In the genomic region with DNA sequence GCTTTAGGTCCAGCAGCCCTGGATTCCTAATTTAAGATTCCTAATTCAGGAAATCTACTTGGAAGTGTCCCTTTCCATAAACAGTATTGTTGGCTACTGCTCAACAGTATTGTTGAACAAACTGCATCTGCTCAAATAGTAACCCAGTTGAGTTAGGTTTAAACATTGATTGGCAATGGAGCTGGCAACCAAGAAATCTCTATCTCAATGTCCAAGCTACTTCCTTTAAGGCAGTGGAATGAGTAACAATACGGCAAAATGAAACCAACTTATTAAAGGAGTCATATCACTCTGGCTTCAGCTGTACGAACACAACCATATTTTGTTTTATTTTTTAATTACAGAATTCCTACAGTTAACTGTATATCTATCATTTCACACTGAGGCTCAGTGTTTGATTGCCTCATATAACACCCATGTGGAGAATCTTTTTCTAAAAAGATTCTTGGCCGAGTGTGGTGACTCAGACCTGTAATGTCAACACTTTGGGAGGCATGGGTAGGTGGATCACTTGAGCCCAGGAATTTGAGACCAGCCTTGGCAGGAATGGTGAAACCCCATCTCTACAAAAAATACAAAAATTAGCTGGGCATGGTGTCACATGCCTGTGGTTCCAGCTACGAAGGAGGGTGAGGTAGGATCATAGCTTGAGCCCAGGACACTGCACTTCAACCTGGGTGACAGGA, we compare ENCODE assay signal across 18 cellular contexts.
DNase-seq lines count a peak whose midpoint lies in the region; ATAC-seq and TF ChIP-seq lines count a peak whose summit lies in the region.
"Had no signal": no experiment of that assay in that cellular context is flagged by ENCODE, and none has a peak within 500 bp of the region (broad histone marks: within the 10 kb centered on the region; RNA-seq: fewer than 3 reads in every experiment).

No MANE protein-coding gene starts in this region.

- peak; percentile 50 for ATAC-seq in mucosa of descending colon
- no peak for ATAC-seq in GM21723 (IDR thresholded peaks at IDR 0.05; ENCODE audit: unreplicated experiment)
- ATAC-seq: stimulated activated memory B cell treated with anti-CD40 and anti-IgM and Interleukin-4, amounts not matched to agents 10 μg/mL and 1 μg/mL and 100 μg/mL, for 72 hours; T-cell had no signal

- intact Hi-C loops in mucosa of descending colon (cut with DNase I, micrococcal nuclease) = no loop called here

- no peak overlapping the region for H3K27ac Mint-ChIP-seq in mesothelial cell of epicardium
- H3K27ac Mint-ChIP-seq: activated naive CD8-positive, alpha-beta T cell; stimulated activated memory B cell treated with anti-CD40 and anti-IgM and Interleukin-4, amounts not matched to agents 10 μg/mL and 1 μg/mL and 100 μg/mL, for 72 hours; T-cell had no signal

- no peaks in the 10 kb centered on the region for H3K9me3 ChIP-seq in mucosa of descending colon

- peaks cover 18% of the 10 kb centered on the region for H3K9me3 Mint-ChIP-seq in mesothelial cell of epicardium
- H3K9me3 Mint-ChIP-seq: CD14-positive monocyte; naive B cell; stimulated activated memory B cell treated with anti-CD40 and anti-IgM and Interleukin-4, amounts not matched to agents 10 μg/mL and 1 μg/mL and 100 μg/mL, for 72 hours; T-cell had no signal

- TF ChIP-seq CTCF in epithelial cell of proximal tubule (conservative IDR thresholded peaks at IDR 0.05; ENCODE audit: low read depth, low read length) = no peak
- no peak for TF ChIP-seq CTCF in mucosa of descending colon (IDR thresholded peaks at IDR 0.05)
- TF ChIP-seq CTCF in mesothelial cell of epicardium (IDR thresholded peaks at IDR 0.05; ENCODE audit: unreplicated experiment) = no peak

- no peaks in the 10 kb centered on the region for H3K4me1 ChIP-seq in mucosa of descending colon (ENCODE audit: low read depth)

- peaks cover 23% of the 10 kb centered on the region for H3K36me3 Mint-ChIP-seq in mesothelial cell of epicardium
- H3K36me3 Mint-ChIP-seq: activated naive CD8-positive, alpha-beta T cell had no signal

- no peaks in the 10 kb centered on the region for H3K36me3 ChIP-seq in mucosa of descending colon (ENCODE audit: low read depth)

- no peaks in the 10 kb centered on the region for H3K27me3 Mint-ChIP-seq in mesothelial cell of epicardium (ENCODE audit: low read depth)
- H3K27me3 Mint-ChIP-seq: activated naive CD8-positive, alpha-beta T cell; naive B cell; stimulated activated memory B cell treated with anti-CD40 and anti-IgM and Interleukin-4, amounts not matched to agents 10 μg/mL and 1 μg/mL and 100 μg/mL, for 72 hours; T-cell had no signal

- no peak overlapping the region for H3K4me3 Mint-ChIP-seq in mesothelial cell of epicardium
- H3K4me3 Mint-ChIP-seq: activated naive CD8-positive, alpha-beta T cell; CD14-positive monocyte; stimulated activated memory B cell treated with anti-CD40 and anti-IgM and Interleukin-4, amounts not matched to agents 10 μg/mL and 1 μg/mL and 100 μg/mL, for 72 hours; T-cell had no signal

- DNase-seq in EH (ENCODE audit: low read depth) (peak; percentile 71), NCI-H226 (peak; percentile 10), epithelial cell of proximal tubule (ENCODE audit: low read depth) (peak; percentile 19), mucosa of descending colon (no peak), SW 1271 (lab: John Stamatoyannopoulos, UW) (no peak), mesothelial cell of epicardium (ENCODE audit: low spot score in 2 of 2, unreplicated experiment in 2 of 2) (no peak), NCI-H1105 treated with DMSO at 0.1 percent for 48 hours (lab: John Stamatoyannopoulos, UW) (no peak)
- DNase-seq: activated CD4-positive, CD25-positive, alpha-beta regulatory T cell; activated CD8-positive, alpha-beta memory T cell treated with anti-CD3 and anti-CD28 coated beads, Interleukin-2, amount 50 U/mL, for 48 hours; GDM1; naive B cell; retina; stimulated activated CD4-positive, alpha-beta T cell treated with anti-CD3 and anti-CD28 coated beads, Interleukin-4, amount 100 ng/mL, for 4 hours; T-cell had no signal

- H3K4me3 ChIP-seq in epithelial cell of proximal tubule (ENCODE audit: low read depth, low read length) (no peak overlapping the region), mucosa of descending colon (no peak overlapping the region)

- H3K4me1 Mint-ChIP-seq in mesothelial cell of epicardium = peaks cover 2% of the 10 kb centered on the region
- H3K4me1 Mint-ChIP-seq: stimulated activated memory B cell treated with anti-CD40 and anti-IgM and Interleukin-4, amounts not matched to agents 10 μg/mL and 1 μg/mL and 100 μg/mL, for 72 hours; T-cell had no signal

Comparison
In these comparisons a context has a peak if more than half of its experiments do, and no peak if none do; other contexts are left out.
1. DNase-seq: peak in EH (single experiment), NCI-H226 (single experiment) and epithelial cell of proximal tubule (single experiment); none in mucosa of descending colon (0 of 3), SW 1271 (0 of 2), mesothelial cell of epicardium (0 of 2) and NCI-H1105 treated with DMSO at 0.1 percent for 48 hours (single experiment).